Comparison of ENCODE assay signal across 15 cellular contexts in genomic region chr5:21644032-21644431, GRCh38.
"Had no signal": no experiment of that assay in that cellular context is flagged by ENCODE, and none has a peak within 500 bp of the region (broad histone marks: within the 10 kb centered on the region; RNA-seq: fewer than 3 reads in every experiment).

No MANE protein-coding gene starts in this region.

- H3K4me3 Mint-ChIP-seq: activated CD4-positive, alpha-beta memory T cell treated with anti-CD3 and anti-CD28 coated beads, Interleukin-2, amount 10 ng/mL, durations not matched to agents 7 days and 5 days; activated naive CD4-positive, alpha-beta T cell treated with anti-CD3 and anti-CD28 coated beads, Interleukin-2, amount 10 ng/mL, durations not matched to agents 7 days and 5 days; activated T-cell treated with anti-CD3 and anti-CD28 coated beads, Interleukin-2, amount 50 U/mL, for 72 hours; memory B cell; natural killer cell treated with Interleukin-12 subunit alpha and Interleukin-12 subunit beta and Interleukin-15 and Interleukin-18, amount 100 ng/mL, for 72 hours; type B pancreatic cell had no signal

- DNase-seq: activated CD4-positive, alpha-beta memory T cell treated with anti-CD3 and anti-CD28 coated beads, Interleukin-2, amount 10 ng/mL, durations not matched to agents 7 days and 5 days; activated CD4-positive, alpha-beta T cell treated with anti-CD3 and anti-CD28 coated beads for 48 hours; activated effector memory CD4-positive, alpha-beta T cell treated with anti-CD3 and anti-CD28 coated beads, Interleukin-2, amount 50 U/mL, for 16 hours; activated naive CD4-positive, alpha-beta T cell treated with anti-CD3 and anti-CD28 coated beads, Interleukin-2, amount 10 ng/mL, durations not matched to agents 7 days and 5 days; activated T-cell treated with anti-CD3 and anti-CD28 coated beads, Interleukin-2, amount 50 U/mL, for 72 hours; cerebellar nuclear complex; heart left ventricle; left colon; stimulated activated CD4-positive, alpha-beta T cell treated with anti-CD3 and anti-CD28 coated beads, Interleukin-4, amount 100 ng/mL, for 24 hours; stimulated activated naive CD4-positive, alpha-beta T cell treated with Interleukin-2 at 50 U/mL for 16 hours had no signal

- ATAC-seq: activated T-cell treated with anti-CD3 and anti-CD28 coated beads, Interleukin-2, amount 50 U/mL, for 72 hours; heart left ventricle; left colon; natural killer cell treated with Interleukin-12 subunit alpha and Interleukin-12 subunit beta and Interleukin-15 and Interleukin-18, amount 100 ng/mL, for 72 hours had no signal

- H3K27me3 Mint-ChIP-seq: activated CD4-positive, alpha-beta memory T cell treated with anti-CD3 and anti-CD28 coated beads, Interleukin-2, amount 10 ng/mL, durations not matched to agents 7 days and 5 days; activated naive CD4-positive, alpha-beta T cell treated with anti-CD3 and anti-CD28 coated beads, Interleukin-2, amount 10 ng/mL, durations not matched to agents 7 days and 5 days; memory B cell; natural killer cell treated with Interleukin-12 subunit alpha and Interleukin-12 subunit beta and Interleukin-15 and Interleukin-18, amount 100 ng/mL, for 72 hours; progenitor cell of endocrine pancreas; type B pancreatic cell had no signal

- FAIRE-seq: keratinocyte had no signal

- H3K27ac Mint-ChIP-seq: activated CD4-positive, alpha-beta memory T cell treated with anti-CD3 and anti-CD28 coated beads, Interleukin-2, amount 10 ng/mL, durations not matched to agents 7 days and 5 days; activated naive CD4-positive, alpha-beta T cell treated with anti-CD3 and anti-CD28 coated beads, Interleukin-2, amount 10 ng/mL, durations not matched to agents 7 days and 5 days; activated T-cell treated with anti-CD3 and anti-CD28 coated beads, Interleukin-2, amount 50 U/mL, for 72 hours; memory B cell; natural killer cell treated with Interleukin-12 subunit alpha and Interleukin-12 subunit beta and Interleukin-15 and Interleukin-18, amount 100 ng/mL, for 72 hours; progenitor cell of endocrine pancreas; type B pancreatic cell had no signal

- H3K4me1 Mint-ChIP-seq: activated CD4-positive, alpha-beta memory T cell treated with anti-CD3 and anti-CD28 coated beads, Interleukin-2, amount 10 ng/mL, durations not matched to agents 7 days and 5 days; activated naive CD4-positive, alpha-beta T cell treated with anti-CD3 and anti-CD28 coated beads, Interleukin-2, amount 10 ng/mL, durations not matched to agents 7 days and 5 days; memory B cell had no signal

- H3K9me3 Mint-ChIP-seq: activated CD4-positive, alpha-beta memory T cell treated with anti-CD3 and anti-CD28 coated beads, Interleukin-2, amount 10 ng/mL, durations not matched to agents 7 days and 5 days; type B pancreatic cell had no signal

- H3K36me3 Mint-ChIP-seq: activated naive CD4-positive, alpha-beta T cell treated with anti-CD3 and anti-CD28 coated beads, Interleukin-2, amount 10 ng/mL, durations not matched to agents 7 days and 5 days; memory B cell; type B pancreatic cell had no signal
